In the genomic region with DNA sequence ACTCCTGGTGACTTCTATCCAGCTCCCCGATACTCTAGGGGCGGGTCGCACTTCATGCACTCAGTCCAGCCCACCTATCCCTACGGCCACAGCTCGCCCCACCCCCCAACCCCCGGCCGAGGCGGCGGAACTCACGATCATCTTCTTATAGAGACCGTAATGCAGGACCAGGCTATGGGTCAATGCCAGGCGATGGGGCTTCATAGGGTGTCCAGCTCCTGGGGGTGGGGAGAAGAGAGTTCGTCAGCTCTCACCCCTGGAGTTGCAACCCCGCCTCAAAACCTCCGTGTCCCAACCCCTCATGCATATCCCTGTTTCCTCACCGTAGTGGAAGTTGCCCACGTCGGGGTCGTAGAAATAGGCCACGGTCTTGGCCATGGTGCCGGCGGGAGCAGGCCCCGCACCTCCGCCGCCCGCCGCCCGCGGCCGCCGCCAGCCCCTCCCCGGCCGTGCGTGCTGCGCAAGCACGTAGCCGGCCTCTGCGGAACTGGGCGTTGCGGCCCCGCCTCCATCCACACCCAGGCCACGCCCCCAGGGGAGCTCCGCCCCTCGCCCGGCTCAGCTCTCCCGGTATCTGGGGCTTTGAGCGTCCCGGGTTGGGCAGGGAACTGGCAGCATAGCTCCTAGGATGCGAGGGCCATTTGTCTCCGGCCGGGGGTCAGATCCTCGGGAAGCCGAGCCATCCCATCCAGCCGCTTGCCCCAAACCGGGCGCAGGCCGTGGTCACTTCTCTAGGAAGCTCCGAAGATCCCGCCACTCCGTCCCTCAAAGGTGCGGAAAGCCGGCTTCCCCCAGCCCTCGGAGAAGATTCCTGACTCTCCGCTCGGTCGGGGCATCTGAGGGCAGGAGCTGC, we compare ENCODE assay signal across 8 cellular contexts. TPM values are rescaled to one million over a fixed set of nuclear protein-coding genes. Genes with fewer than 3 reads are reported as not detected.
DNase-seq lines count a peak whose midpoint lies in the region; ATAC-seq and TF ChIP-seq lines count a peak whose summit lies in the region.

TSS of gene HDAC3 (minus strand) at position 437 of the 853 bp plus-strand sequence. CDS start at position 378, 59 bp downstream.
TSS of gene RELL2 (plus strand) at position 585 of the 853 bp plus-strand sequence. CDS start 1,229 bp downstream, outside the sequence.

- peaks cover 9% of the 10 kb centered on the region for H3K36me3 ChIP-seq in BJ (ENCODE audit: control insufficient read depth, insufficient read depth, low read length)

- 0% methylated on average over 30 to 33 of the region's 66 CpGs for WGBS in lower leg skin, 2 donors

- H3K4me3 ChIP-seq in BJ (ENCODE audit: low read depth, low read length) (peak within 1 kb of the TSS; percentile 92), lower leg skin (ENCODE audit: low read depth, poor library complexity, severe bottlenecking) (peak within 1 kb of the TSS; percentile 83)

- intact Hi-C loops in lower leg skin (cut with DNase I; ENCODE audit: low total_unique reads), result no loop called here

- CTCF ChIA-PET in BJ (lab: Yijun Ruan, JAX), result interaction anchor here (0.5 to 10.9 kb wide), 13 partner anchors 9 to 78 kb away, joined by 3 to 107 read pairs (median 4); partner anchors contain the start of genes DIAPH1 and FCHSD1

- peak; percentile 70 for ATAC-seq in HG03439 (IDR thresholded peaks at IDR 0.05; ENCODE audit: unreplicated experiment)

- TF ChIP-seq CTCF in BJ (IDR thresholded peaks at IDR 0.05; ENCODE audit: insufficient read depth, low read depth, low read length) (no peak), lower leg skin (IDR thresholded peaks at IDR 0.05) (no peak)

- peak in 1 of 2 donors; percentile 32 for TF ChIP-seq POLR2A in lower leg skin (IDR thresholded peaks at IDR 0.05)

- POLR2A ChIA-PET in BJ (lab: Charles Lee), result interaction anchor here (0.9 to 1.2 kb wide), 2 partner anchors 14 to 18 kb away, joined by 3 to 4 read pairs; partner anchors contain the start of gene FCHSD1

- peak; percentile 59 for DNase-seq in BJ (ENCODE audit: low read depth)
- peak; percentile 91 for DNase-seq in GM19238 (ENCODE audit: insufficient read length, low spot score)
- peak; percentile 78 for DNase-seq in NCI-H526 treated with DMSO at 0.1 percent for 48 hours (lab: John Stamatoyannopoulos, UW)
- DNase-seq in activated CD4-positive, alpha-beta T cell treated with anti-CD3 and anti-CD28 coated beads, Interleukin-2, amount 50 U/mL, for 24 hours (ENCODE audit: low read depth in 1 of 2, low spot score in 1 of 2), result peak; percentile 88 to 92
- DNase-seq in dermis blood vessel endothelial cell, result peak; percentile 94
- peak; percentile 90 to 99 for DNase-seq in lower leg skin (ENCODE audit: low spot score in 2 of 2)
- DNase-seq in stimulated activated CD4-positive, alpha-beta T cell treated with anti-CD3 and anti-CD28 coated beads, Interleukin-4, amount 100 ng/mL, for 24 hours, result peak; percentile 93

- H3K27me3 ChIP-seq in BJ (ENCODE audit: control insufficient read depth, insufficient read depth, low read length), result no peaks in the 10 kb centered on the region

RNA-seq across cellular contexts. Expression of gene HDAC3, which starts in this region (rescaled TPM):
- 84.2 and 97.8 TPM in 2 replicates for polyA plus RNA-seq in BJ (2011; rRNA removed)
- 39.2 and 58.6 TPM in 2 replicates for polyA minus RNA-seq in BJ (2011; rRNA and poly(A)+ RNA removed)
- total RNA-seq in dermis blood vessel endothelial cell, result 43.7 and 45.0 TPM in 2 replicates
- total RNA-seq in lower leg skin, result 10 to 100 TPM; 49.4 to 66.4 (median 52.7) TPM

RNA-seq across cellular contexts. Expression of gene RELL2, which starts in this region (rescaled TPM):
- 3.7 and 5.0 TPM in 2 replicates for polyA plus RNA-seq in BJ (2011; rRNA removed)
- polyA minus RNA-seq in BJ (2011; rRNA and poly(A)+ RNA removed), result 2.5 and 3.3 TPM in 2 replicates
- 3.9 and 9.9 TPM in 2 replicates for total RNA-seq in dermis blood vessel endothelial cell
- 10 to 100 TPM in 2 of 4 donors, 1 to 10 TPM in 2; 5.9 to 11.4 (median 9.0) TPM for total RNA-seq in lower leg skin

Comparison
In these comparisons a context has a peak if more than half of its experiments do, and no peak if none do; other contexts are left out.
1. Peak in every context shown above with its lines: DNase-seq, ATAC-seq and H3K4me3 ChIP-seq.